Comparison of ENCODE assay signal across 15 cellular contexts in genomic region chr22:25193130-25193529, GRCh38. TPM values are rescaled to one million over a fixed set of nuclear protein-coding genes. Genes with fewer than 3 reads are reported as not detected.
DNase-seq lines count a peak whose midpoint lies in the region; ATAC-seq and TF ChIP-seq lines count a peak whose summit lies in the region.
"Had no signal": no experiment of that assay in that cellular context is flagged by ENCODE, and none has a peak within 500 bp of the region (broad histone marks: within the 10 kb centered on the region; RNA-seq: fewer than 3 reads in every experiment).

No MANE protein-coding gene starts in this region.

- H3K4me3 ChIP-seq in A673 (ENCODE audit: low read depth, low read length, poor library complexity, severe bottlenecking), result no peak overlapping the region
- H3K4me3 ChIP-seq: BLaER1 treated with 17β-estradiol and CSF1 and Interleukin-3, amounts not matched to agents 10 nM and 100 nM; GM12878 had no signal

- CTCF ChIA-PET in A673 (lab: Charles Lee), result no interaction called here

- H3K36me3 ChIP-seq in A673 (ENCODE audit: insufficient read depth, low read length, poor library complexity, severe bottlenecking), result no peaks in the 10 kb centered on the region
- H3K36me3 ChIP-seq: BLaER1 treated with 17β-estradiol and CSF1 and Interleukin-3, amounts not matched to agents 10 nM and 100 nM had no signal

- TF ChIP-seq CTCF in A673 (conservative IDR thresholded peaks at IDR 0.05; ENCODE audit: low read depth, low read length), result no peak

- H3K27ac ChIP-seq in A673 (ENCODE audit: low read depth, low read length, poor library complexity, severe bottlenecking) (no peak overlapping the region), angular gyrus (ENCODE audit: low read depth, low read length) (peak overlapping the region; percentile 17), temporal lobe (ENCODE audit: low read depth, low read length) (peak overlapping the region; percentile 29)
- H3K27ac ChIP-seq: BLaER1 treated with 17β-estradiol and CSF1 and Interleukin-3, amounts not matched to agents 10 nM and 100 nM had no signal

- BruUV-seq in A673 (replicated peaks; lab: Mats Ljungman, UMichigan), result TSS peak; percentile 40

- POLR2A ChIA-PET in A673 (lab: Charles Lee; ENCODE audit: low non-redundant PET), result no interaction called here

- no peak for DNase-seq in A673 (ENCODE audit: low spot score)
- DNase-seq in left lobe of liver (ENCODE audit: low spot score), result no peak
- no peak for DNase-seq in activated T-cell treated with anti-CD3 and anti-CD28 coated beads for 4 hours
- no peak for DNase-seq in posterior cingulate gyrus
- DNase-seq: 8988T; CD4-positive, CD25-positive, alpha-beta regulatory T cell; DMS79; GOT3 had no signal

- intact Hi-C loops in A673 (cut with micrococcal nuclease; ENCODE audit: unreplicated experiment) (no loop called here), posterior cingulate gyrus (cut with DNase I) (no loop called here)

- ATAC-seq in left lobe of liver (peak; percentile 39), HG03108 (IDR thresholded peaks at IDR 0.05; ENCODE audit: unreplicated experiment) (no peak)
- ATAC-seq: GM12878 had no signal

- no peaks in the 10 kb centered on the region for H3K4me1 ChIP-seq in A673 (ENCODE audit: insufficient read depth, low read length, poor library complexity, severe bottlenecking)
- H3K4me1 ChIP-seq: BLaER1 treated with 17β-estradiol and CSF1 and Interleukin-3, amounts not matched to agents 10 nM and 100 nM had no signal

- no peaks in the 10 kb centered on the region for H3K27me3 ChIP-seq in A673 (replicated peaks; ENCODE audit: insufficient read depth, low read depth, low read length, poor library complexity)
- H3K27me3 ChIP-seq: BLaER1 treated with 17β-estradiol and CSF1 and Interleukin-3, amounts not matched to agents 10 nM and 100 nM had no signal

- H3K9me3 ChIP-seq in A673 (ENCODE audit: low read depth, low read length, poor library complexity, severe bottlenecking), result no peaks in the 10 kb centered on the region
- H3K9me3 ChIP-seq: BLaER1 treated with 17β-estradiol and CSF1 and Interleukin-3, amounts not matched to agents 10 nM and 100 nM had no signal

RNA-seq across cellular contexts. Expression of gene CRYBB3, which starts 6.5 kb away (rescaled TPM):
- 0.37 TPM in 1 of 2 replicates, not detected in the other for total RNA-seq in A673 (2021)
- 0.91 TPM for total RNA-seq in left lobe of liver
- not detected for total RNA-seq in temporal lobe
- total RNA-seq: CD4-positive, CD25-positive, alpha-beta regulatory T cell; G401; GM12878 had no signal

RNA-seq across cellular contexts. Expression of gene CRYBB2, which starts 26.3 kb away (rescaled TPM):
- total RNA-seq in A673 (2021), result 0.39 TPM in 1 of 2 replicates, not detected in the other
- total RNA-seq in left lobe of liver, result not detected
- 0.25 TPM for total RNA-seq in temporal lobe
- total RNA-seq: CD4-positive, CD25-positive, alpha-beta regulatory T cell; G401; GM12878; H9 had no signal
